Comparison of ENCODE assay signal across 8 cellular contexts in the genomic region with DNA sequence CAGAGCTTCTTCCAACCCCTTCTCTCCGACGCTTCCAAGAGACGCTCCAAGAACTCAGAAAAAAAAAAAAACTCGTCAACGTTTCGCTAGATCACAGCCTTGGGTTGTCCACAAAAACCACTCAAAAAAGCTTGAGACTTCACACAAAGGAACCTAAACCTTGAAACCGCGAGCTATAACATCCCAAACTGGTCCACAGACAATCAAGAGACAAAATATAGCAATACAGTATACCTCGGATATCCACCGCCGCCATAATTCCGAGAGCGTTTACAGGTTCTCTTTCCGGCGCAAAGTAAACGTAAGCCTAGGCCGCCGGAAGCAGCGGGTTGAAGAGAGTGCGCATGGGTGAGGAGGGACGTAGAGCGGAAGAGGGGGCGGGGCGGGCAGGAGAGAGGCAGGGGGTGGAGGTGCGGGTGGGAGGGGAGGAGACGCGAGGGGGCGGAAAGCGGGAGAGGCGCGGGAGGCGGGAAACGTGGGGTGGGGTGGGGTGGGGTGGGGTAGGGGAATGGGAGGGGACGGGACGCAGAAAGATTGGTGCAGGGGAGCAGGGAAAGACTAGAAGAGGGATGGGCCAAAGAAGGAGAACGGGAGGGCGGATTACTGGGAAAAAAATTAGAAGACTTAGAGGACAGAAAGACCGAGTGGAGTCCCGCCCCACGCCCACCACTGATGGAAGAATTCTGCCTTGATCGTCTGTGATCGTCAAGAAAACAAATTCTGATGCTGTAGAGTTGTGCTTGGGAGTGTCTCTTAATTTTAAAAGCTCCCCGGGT. TPM values are rescaled to one million over a fixed set of nuclear protein-coding genes. Genes with fewer than 3 reads are reported as not detected.
A peak's percentile ranks its signal among the peaks of the same experiment; 100 is the strongest.
DNase-seq lines count a peak whose midpoint lies in the region; ATAC-seq, FAIRE-seq and TF ChIP-seq lines count a peak whose summit lies in the region.

A gene with protein sequence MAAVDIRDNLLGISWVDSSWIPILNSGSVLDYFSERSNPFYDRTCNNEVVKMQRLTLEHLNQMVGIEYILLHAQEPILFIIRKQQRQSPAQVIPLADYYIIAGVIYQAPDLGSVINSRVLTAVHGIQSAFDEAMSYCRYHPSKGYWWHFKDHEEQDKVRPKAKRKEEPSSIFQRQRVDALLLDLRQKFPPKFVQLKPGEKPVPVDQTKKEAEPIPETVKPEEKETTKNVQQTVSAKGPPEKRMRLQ (minus strand): TSS at position 274 of the 776 bp plus-strand sequence. CDS start 18 bp downstream, at position 256.

- no peaks in the 10 kb centered on the region for H3K27me3 ChIP-seq in CD4-positive, alpha-beta T cell (ENCODE audit: control insufficient read depth, insufficient read depth, low read length)
- peaks cover 3% of the 10 kb centered on the region for H3K27me3 ChIP-seq in effector memory CD4-positive, alpha-beta T cell (replicated peaks; ENCODE audit: control insufficient read depth, insufficient read depth, low read length, poor library complexity, severe bottlenecking)

- ATAC-seq in CD4-positive, alpha-beta T cell (ENCODE audit: poor library complexity), result peak; percentile 99
- ATAC-seq in GM19463 (IDR thresholded peaks at IDR 0.05; ENCODE audit: unreplicated experiment), result peak; percentile 93

- H3K4me3 ChIP-seq in effector memory CD4-positive, alpha-beta T cell (ENCODE audit: insufficient read depth, low read depth, low read length, poor library complexity, severe bottlenecking), result peak within 1 kb of the TSS; percentile 91

- peaks cover 32% of the 10 kb centered on the region for H3K36me3 Mint-ChIP-seq in CD4-positive, alpha-beta T cell (ENCODE audit: low read depth)

- peaks cover 9% of the 10 kb centered on the region for H3K4me1 ChIP-seq in effector memory CD4-positive, alpha-beta T cell (ENCODE audit: control insufficient read depth, insufficient read depth, low read length, poor library complexity, severe bottlenecking)

- H3K9me3 ChIP-seq in CD4-positive, alpha-beta T cell (ENCODE audit: control insufficient read depth, low read length), result no peaks in the 10 kb centered on the region
- H3K9me3 ChIP-seq in effector memory CD4-positive, alpha-beta T cell (ENCODE audit: control insufficient read depth, low read length), result no peaks in the 10 kb centered on the region

- peak within 1 kb of the TSS; percentile 100 for H3K4me3 Mint-ChIP-seq in CD4-positive, alpha-beta T cell

- H3K27ac ChIP-seq in CD4-positive, alpha-beta T cell (ENCODE audit: low read depth, low read length), result peak within 1 kb of the TSS; percentile 79
- H3K27ac ChIP-seq in effector memory CD4-positive, alpha-beta T cell (ENCODE audit: insufficient read depth, low read length, poor library complexity, severe bottlenecking), result peak within 1 kb of the TSS; percentile 86

- POLR2A ChIA-PET in CD4-positive, alpha-beta T cell (lab: Charles Lee), result interaction anchor here (0.9 to 1.3 kb wide), 3 partner anchors 41 to 209 kb away, joined by 3 to 6 read pairs (median 4); a partner anchor contains a TSS

- CTCF ChIA-PET in CD4-positive, alpha-beta T cell (lab: Charles Lee), result interaction anchor here (1.0 kb wide), 1 partner anchor 217 kb away, joined by 3 read pairs; no protein-coding TSS in a partner anchor

- H3K4me1 Mint-ChIP-seq in CD4-positive, alpha-beta T cell (ENCODE audit: low read depth), result peaks cover 37% of the 10 kb centered on the region

- peaks cover 5% of the 10 kb centered on the region for H3K27me3 Mint-ChIP-seq in CD4-positive, alpha-beta T cell

- no peak for TF ChIP-seq CTCF in CD4-positive, alpha-beta T cell (IDR thresholded peaks at IDR 0.05)

- FAIRE-seq in HTR-8/SVneo (lab: Jason Lieb, UNC), result peak; percentile 99

- peak within 1 kb of the TSS; percentile 99 for H3K27ac Mint-ChIP-seq in CD4-positive, alpha-beta T cell

- peak; percentile 83 to 93 (median 88) for DNase-seq in CD4-positive, alpha-beta T cell
- DNase-seq in HTR-8/SVneo (ENCODE audit: insufficient read length, low spot score) (peak; percentile 99), NOMO-1 (lab: John Stamatoyannopoulos, UW; ENCODE audit: unreplicated experiment in 2 of 2) (peak; percentile 92 to 98), lung microvascular endothelial cell (ENCODE audit: low read depth in 2 of 2) (peak; percentile 94 to 95)
- peak; percentile 89 for DNase-seq in activated CD8-positive, alpha-beta memory T cell treated with anti-CD3 and anti-CD28 coated beads for 24 hours
- peak; percentile 80 to 86 (median 84) for DNase-seq in effector memory CD4-positive, alpha-beta T cell
- DNase-seq in stimulated activated CD4-positive, alpha-beta T cell treated with anti-CD3 and anti-CD28 coated beads, TNF-alpha, amount 100 ng/mL, for 24 hours (ENCODE audit: low read depth in 3 of 3), result peak; percentile 87 to 93 (median 93)

- H3K36me3 ChIP-seq in effector memory CD4-positive, alpha-beta T cell (ENCODE audit: control insufficient read depth, insufficient read depth, low read length), result peaks cover 11% of the 10 kb centered on the region

- intact Hi-C loops in CD4-positive, alpha-beta T cell (cut with DNase I, micrococcal nuclease), result loop anchor here (5.0 to 10.0 kb wide), 5 partner anchors 42 to 1206 kb away; a partner anchor contains a TSS

- no peaks in the 10 kb centered on the region for H3K9me3 Mint-ChIP-seq in CD4-positive, alpha-beta T cell

RNA-seq across cellular contexts. Expression of the gene that starts here (rescaled TPM):
- 10 to 100 TPM; 90.2 to 97.2 TPM for total RNA-seq in CD4-positive, alpha-beta T cell
- total RNA-seq in lung microvascular endothelial cell, result 14.8 and 19.6 TPM in 2 replicates

Comparison
In these comparisons a context has a peak if more than half of its experiments do, and no peak if none do; other contexts are left out.
1. Peak in every context shown above with its lines: DNase-seq, ATAC-seq, H3K4me3 ChIP-seq and H3K27ac ChIP-seq.